Comparison of ENCODE assay signal across 8 cellular contexts in genomic region chr2:73069041-73069854, GRCh38. TPM values are rescaled to one million over a fixed set of nuclear protein-coding genes. Genes with fewer than 3 reads are reported as not detected.
DNase-seq lines count a peak whose midpoint lies in the region; ATAC-seq and TF ChIP-seq lines count a peak whose summit lies in the region.

No MANE protein-coding gene starts in this region.

- H3K4me3 Mint-ChIP-seq in activated T-helper 1 cell treated with anti-CD3 and anti-CD28 coated beads, Interleukin-12 subunit alpha, Interleukin-12 subunit beta, Interleukin-2, Interleukin-4 antibody, amounts not matched to agents 30 ng/mL and 10 ng/mL and 1 ng/mL, durations not matched to agents 14 hours and 24 hours and 36 hours: peak overlapping the region; percentile 87

- H3K36me3 Mint-ChIP-seq in activated T-helper 1 cell treated with anti-CD3 and anti-CD28 coated beads, Interleukin-12 subunit alpha, Interleukin-12 subunit beta, Interleukin-2, Interleukin-4 antibody, amounts not matched to agents 30 ng/mL and 10 ng/mL and 1 ng/mL, durations not matched to agents 14 hours and 24 hours and 36 hours (ENCODE audit: low read depth): peaks cover 10% of the 10 kb centered on the region

- peaks cover 34% of the 10 kb centered on the region for H3K4me1 Mint-ChIP-seq in activated T-helper 1 cell treated with anti-CD3 and anti-CD28 coated beads, Interleukin-12 subunit alpha, Interleukin-12 subunit beta, Interleukin-2, Interleukin-4 antibody, amounts not matched to agents 30 ng/mL and 10 ng/mL and 1 ng/mL, durations not matched to agents 14 hours and 24 hours and 36 hours (ENCODE audit: low read depth)

- H3K4me3 ChIP-seq in left ventricle myocardium inferior: peak overlapping the region; percentile 79

- H3K27ac ChIP-seq in left ventricle myocardium inferior (replicated peaks) (peak overlapping the region; percentile 100), layer of hippocampus (ENCODE audit: low read depth, low read length) (peak overlapping the region; percentile 30)

- no peaks in the 10 kb centered on the region for H3K36me3 ChIP-seq in left ventricle myocardium inferior

- no peaks in the 10 kb centered on the region for H3K9me3 ChIP-seq in left ventricle myocardium inferior (replicated peaks)

- ATAC-seq in left cardiac atrium: no peak
- no peak for ATAC-seq in HG03108 (IDR thresholded peaks at IDR 0.05; ENCODE audit: unreplicated experiment)

- peaks cover 49% of the 10 kb centered on the region for H3K4me1 ChIP-seq in left ventricle myocardium inferior

- no peak for TF ChIP-seq CTCF in left ventricle myocardium inferior (IDR thresholded peaks at IDR 0.05; ENCODE audit: borderline replicate concordance)

- no peaks in the 10 kb centered on the region for H3K9me3 Mint-ChIP-seq in activated T-helper 1 cell treated with anti-CD3 and anti-CD28 coated beads, Interleukin-12 subunit alpha, Interleukin-12 subunit beta, Interleukin-2, Interleukin-4 antibody, amounts not matched to agents 30 ng/mL and 10 ng/mL and 1 ng/mL, durations not matched to agents 14 hours and 24 hours and 36 hours

- DNase-seq in left ventricle myocardium inferior (no peak), left cardiac atrium (no peak), amygdala (lab: John Stamatoyannopoulos, UW) (no peak), kidney tubule cell (ENCODE audit: low spot score) (no peak), mucosa of gallbladder (ENCODE audit: low spot score) (no peak)
- no peak for DNase-seq in activated T-helper 1 cell treated with anti-CD3 and anti-CD28 coated beads, Interleukin-12 subunit alpha, Interleukin-12 subunit beta, Interleukin-2, Interleukin-4 antibody, amounts not matched to agents 30 ng/mL and 10 ng/mL and 1 ng/mL, durations not matched to agents 14 hours and 24 hours and 36 hours (ENCODE audit: low spot score)

- H3K27me3 ChIP-seq in left ventricle myocardium inferior (ENCODE audit: low read depth) (no peaks in the 10 kb centered on the region), layer of hippocampus (ENCODE audit: control insufficient read depth, insufficient read depth, low read length) (no peaks in the 10 kb centered on the region)

- intact Hi-C loops in left ventricle myocardium inferior (cut with micrococcal nuclease) (no loop called here), left cardiac atrium (cut with DNase I) (loop anchor here in 1 of 2 donors (10.0 kb wide), 1 partner anchor 174 kb away; no protein-coding TSS in a partner anchor)
- intact Hi-C loops in activated T-helper 1 cell treated with anti-CD3 and anti-CD28 coated beads, Interleukin-12 subunit alpha, Interleukin-12 subunit beta, Interleukin-2, Interleukin-4 antibody, amounts not matched to agents 30 ng/mL and 10 ng/mL and 1 ng/mL, durations not matched to agents 14 hours and 24 hours and 36 hours (cut with micrococcal nuclease): no loop called here

- H3K27ac Mint-ChIP-seq in activated T-helper 1 cell treated with anti-CD3 and anti-CD28 coated beads, Interleukin-12 subunit alpha, Interleukin-12 subunit beta, Interleukin-2, Interleukin-4 antibody, amounts not matched to agents 30 ng/mL and 10 ng/mL and 1 ng/mL, durations not matched to agents 14 hours and 24 hours and 36 hours: peak overlapping the region; percentile 53

- peaks cover 20% of the 10 kb centered on the region for H3K27me3 Mint-ChIP-seq in activated T-helper 1 cell treated with anti-CD3 and anti-CD28 coated beads, Interleukin-12 subunit alpha, Interleukin-12 subunit beta, Interleukin-2, Interleukin-4 antibody, amounts not matched to agents 30 ng/mL and 10 ng/mL and 1 ng/mL, durations not matched to agents 14 hours and 24 hours and 36 hours (ENCODE audit: insufficient read depth)

RNA-seq across cellular contexts. Expression of gene SFXN5, which starts 2.3 kb away (rescaled TPM):
- total RNA-seq in left ventricle myocardium inferior (9.9 TPM), left cardiac atrium (10 to 100 TPM in 1 of 2 donors, 1 to 10 TPM in 1; 9.0 to 10.5 TPM), mucosa of gallbladder (21.9 TPM)
- total RNA-seq in activated T-helper 1 cell treated with anti-CD3 and anti-CD28 coated beads, Interleukin-12 subunit alpha, Interleukin-12 subunit beta, Interleukin-2, Interleukin-4 antibody, amounts not matched to agents 30 ng/mL and 10 ng/mL and 1 ng/mL, durations not matched to agents 14 hours and 24 hours and 36 hours: 9.5 and 12.0 TPM in 2 replicates

RNA-seq across cellular contexts. Expression of gene RAB11FIP5, which starts 43.5 kb away (rescaled TPM):
- total RNA-seq in left ventricle myocardium inferior (21.8 TPM), left cardiac atrium (10 to 100 TPM; 21.7 to 31.8 TPM), mucosa of gallbladder (63.0 TPM)
- total RNA-seq in activated T-helper 1 cell treated with anti-CD3 and anti-CD28 coated beads, Interleukin-12 subunit alpha, Interleukin-12 subunit beta, Interleukin-2, Interleukin-4 antibody, amounts not matched to agents 30 ng/mL and 10 ng/mL and 1 ng/mL, durations not matched to agents 14 hours and 24 hours and 36 hours: 12.1 and 12.9 TPM in 2 replicates
